18 cellular contexts compared by ENCODE assay signal in the genomic region with DNA sequence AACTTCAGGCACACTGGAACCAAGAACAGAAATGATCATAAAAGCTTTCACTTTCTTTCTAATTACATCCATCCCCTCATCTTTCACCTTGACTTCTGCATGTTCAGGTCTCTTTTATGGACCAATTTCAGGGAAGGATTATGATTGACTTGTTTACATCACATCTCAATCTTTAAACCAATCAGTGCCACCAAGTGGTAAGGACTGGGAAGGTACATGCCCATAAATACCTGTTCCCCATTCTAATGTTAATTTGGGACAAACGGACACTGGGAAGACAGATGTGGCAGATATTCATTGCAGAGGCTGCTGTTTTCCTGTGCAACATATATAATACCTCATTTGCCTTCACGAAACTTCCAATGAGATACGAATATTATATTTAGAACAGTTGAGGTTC.
DNase-seq lines count a peak whose midpoint lies in the region; ATAC-seq, FAIRE-seq and TF ChIP-seq lines count a peak whose summit lies in the region.
"Had no signal": no experiment of that assay in that cellular context is flagged by ENCODE, and none has a peak within 500 bp of the region (broad histone marks: within the 10 kb centered on the region; RNA-seq: fewer than 3 reads in every experiment).

No MANE protein-coding gene starts in this region.

- H3K4me2 ChIP-seq in astrocyte (ENCODE audit: low read length) = no peak overlapping the region

- peak; percentile 19 for TF ChIP-seq CTCF in astrocyte (IDR thresholded peaks at IDR 0.05; ENCODE audit: insufficient read depth, low read depth, low read length)

- H3K27me3 Mint-ChIP-seq in astrocyte (ENCODE audit: low read depth, unreplicated experiment) = no peaks in the 10 kb centered on the region
- H3K27me3 Mint-ChIP-seq: activated CD8-positive, alpha-beta T cell treated with anti-CD3 and anti-CD28 coated beads for 36 hours had no signal

- no peak for ATAC-seq in HG03520 (IDR thresholded peaks at IDR 0.05; ENCODE audit: unreplicated experiment)
- ATAC-seq: activated CD8-positive, alpha-beta T cell treated with anti-CD3 and anti-CD28 coated beads for 36 hours; stimulated activated effector memory CD8-positive, alpha-beta T cell treated with anti-CD3 and anti-CD28 coated beads, Interleukin-12 subunit alpha, Interleukin-12 subunit beta, amount 100 ng/mL, for 72 hours had no signal

- no peak overlapping the region for H3K27ac ChIP-seq in astrocyte (ENCODE audit: low read depth, low read length)
- H3K27ac ChIP-seq: adrenal gland, neutrophil, tibial artery had no signal

- no peaks in the 10 kb centered on the region for H3K36me3 Mint-ChIP-seq in astrocyte (ENCODE audit: low read depth, unreplicated experiment)
- H3K36me3 Mint-ChIP-seq: mesothelial cell of epicardium; stimulated activated effector memory CD8-positive, alpha-beta T cell treated with anti-CD3 and anti-CD28 coated beads, Interleukin-12 subunit alpha, Interleukin-12 subunit beta, amount 100 ng/mL, for 72 hours had no signal

- no peak overlapping the region for H2AFZ ChIP-seq in astrocyte (ENCODE audit: low read depth, low read length)

- no peaks in the 10 kb centered on the region for H4K20me1 ChIP-seq in astrocyte (ENCODE audit: insufficient read depth, low read length)

- no peaks in the 10 kb centered on the region for H3K4me1 Mint-ChIP-seq in astrocyte (ENCODE audit: low read depth, unreplicated experiment)
- H3K4me1 Mint-ChIP-seq: mesothelial cell of epicardium; stimulated activated effector memory CD8-positive, alpha-beta T cell treated with anti-CD3 and anti-CD28 coated beads, Interleukin-12 subunit alpha, Interleukin-12 subunit beta, amount 100 ng/mL, for 72 hours had no signal

- H3K4me3 Mint-ChIP-seq in astrocyte (ENCODE audit: unreplicated experiment) = no peak overlapping the region
- H3K4me3 Mint-ChIP-seq: activated CD8-positive, alpha-beta T cell treated with anti-CD3 and anti-CD28 coated beads for 36 hours; mesothelial cell of epicardium; stimulated activated effector memory CD8-positive, alpha-beta T cell treated with anti-CD3 and anti-CD28 coated beads, Interleukin-12 subunit alpha, Interleukin-12 subunit beta, amount 100 ng/mL, for 72 hours had no signal

- FAIRE-seq in astrocyte (lab: Jason Lieb, UNC) = peak; percentile 29
- FAIRE-seq: endothelial cell of umbilical vein had no signal

- H3K9me3 Mint-ChIP-seq in astrocyte (ENCODE audit: unreplicated experiment) = no peaks in the 10 kb centered on the region
- H3K9me3 Mint-ChIP-seq: activated CD8-positive, alpha-beta T cell treated with anti-CD3 and anti-CD28 coated beads for 36 hours had no signal

- DNase-seq in NCI-H82 (lab: John Stamatoyannopoulos, UW) = peak; percentile 18
- DNase-seq in NCI-H82 treated with DMSO at 0.1 percent for 48 hours (lab: John Stamatoyannopoulos, UW; ENCODE audit: unreplicated experiment) = no peak
- peak; percentile 5 for DNase-seq in NCI-H146 treated with DMSO at 0.1 percent for 48 hours (lab: John Stamatoyannopoulos, UW; ENCODE audit: unreplicated experiment)
- DNase-seq in astrocyte (ENCODE audit: low read depth) = no peak
- DNase-seq in renal cortical epithelial cell (ENCODE audit: low read depth) = peak; percentile 12
- DNase-seq in activated naive CD4-positive, alpha-beta T cell treated with Interleukin-2 at 50 U/mL for 16 hours = no peak
- DNase-seq in DMS153 (lab: John Stamatoyannopoulos, UW) = no peak
- DNase-seq: activated CD8-positive, alpha-beta T cell treated with anti-CD3 and anti-CD28 coated beads for 36 hours; adrenal gland; NCI-H1436 treated with DMSO at 0.1 percent for 48 hours; SHP77 treated with DMSO at 0.1 percent for 48 hours; tibial artery had no signal

- no peak overlapping the region for H3K27ac Mint-ChIP-seq in astrocyte (ENCODE audit: unreplicated experiment)
- H3K27ac Mint-ChIP-seq: activated CD8-positive, alpha-beta T cell treated with anti-CD3 and anti-CD28 coated beads for 36 hours; mesothelial cell of epicardium; stimulated activated effector memory CD8-positive, alpha-beta T cell treated with anti-CD3 and anti-CD28 coated beads, Interleukin-12 subunit alpha, Interleukin-12 subunit beta, amount 100 ng/mL, for 72 hours had no signal

- H3K27me3 ChIP-seq in astrocyte (ENCODE audit: insufficient read depth, low read length) = no peaks in the 10 kb centered on the region
- H3K27me3 ChIP-seq: adrenal gland, neutrophil, tibial artery had no signal

- no peak overlapping the region for H3K9ac ChIP-seq in astrocyte (ENCODE audit: low read length)

- H3K9me3 ChIP-seq in astrocyte (ENCODE audit: insufficient read depth, low read depth, low read length) = no peaks in the 10 kb centered on the region
- H3K9me3 ChIP-seq: adrenal gland, neutrophil, tibial artery had no signal

- H3K4me3 ChIP-seq in astrocyte (ENCODE audit: insufficient read depth, low read depth, low read length) = no peak overlapping the region
- H3K4me3 ChIP-seq: adrenal gland, skin epidermis, tibial artery had no signal

- no peaks in the 10 kb centered on the region for H3K36me3 ChIP-seq in astrocyte (ENCODE audit: insufficient read depth, low read length)
- H3K36me3 ChIP-seq: adrenal gland, neutrophil, tibial artery had no signal

- H3K4me1 ChIP-seq in astrocyte (ENCODE audit: insufficient read depth, low read length) = peaks cover 4% of the 10 kb centered on the region
- H3K4me1 ChIP-seq: tibial artery had no signal

- no peaks in the 10 kb centered on the region for H3K79me2 ChIP-seq in astrocyte (ENCODE audit: insufficient read depth, low read length)

Comparison
In these comparisons a context has a peak if more than half of its experiments do, and no peak if none do; other contexts are left out.
1. DNase-seq: peak in NCI-H82 (single experiment), NCI-H146 treated with DMSO at 0.1 percent for 48 hours (single experiment) and renal cortical epithelial cell (single experiment); none in NCI-H82 treated with DMSO at 0.1 percent for 48 hours (single experiment), astrocyte (single experiment), activated naive CD4-positive, alpha-beta T cell treated with Interleukin-2 at 50 U/mL for 16 hours (single experiment) and DMS153 (single experiment).